21 cellular contexts compared by ENCODE assay signal in the genomic region with DNA sequence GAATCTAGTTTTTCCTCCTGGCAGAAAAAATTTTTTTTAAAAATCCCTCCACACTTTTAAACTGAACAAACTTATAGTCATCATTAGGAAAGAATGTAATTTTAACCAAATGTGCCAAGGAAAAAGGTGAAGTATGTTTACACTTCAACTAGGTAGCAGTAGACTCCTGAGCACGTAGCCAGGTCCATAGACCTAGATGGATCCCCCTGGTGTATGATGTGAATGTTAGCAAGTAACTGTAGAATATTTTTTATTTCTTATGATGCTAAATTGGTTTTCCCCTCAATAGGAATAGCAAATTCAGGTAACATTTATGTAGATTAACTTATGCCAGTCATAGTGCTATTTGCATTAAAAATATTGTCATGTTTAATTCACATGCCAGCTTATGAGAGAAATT. TPM values are rescaled to one million over a fixed set of nuclear protein-coding genes. Genes with fewer than 3 reads are reported as not detected.
DNase-seq lines count a peak whose midpoint lies in the region; ATAC-seq and TF ChIP-seq lines count a peak whose summit lies in the region.
"Had no signal": no experiment of that assay in that cellular context is flagged by ENCODE, and none has a peak within 500 bp of the region (broad histone marks: within the 10 kb centered on the region; RNA-seq: fewer than 3 reads in every experiment).

No MANE protein-coding gene starts in this region.

- H3K4me1 ChIP-seq in left lung (no peaks in the 10 kb centered on the region), tibial nerve (no peaks in the 10 kb centered on the region), transverse colon (no peaks in the 10 kb centered on the region)
- H3K4me1 ChIP-seq: BLaER1 treated with 17β-estradiol and CSF1 and Interleukin-3, amounts not matched to agents 10 nM and 100 nM had no signal

- TF ChIP-seq POLR2A in tibial nerve (IDR thresholded peaks at IDR 0.05), result no peak
- no peak for TF ChIP-seq POLR2A in transverse colon (IDR thresholded peaks at IDR 0.05)

- H3K4me3 ChIP-seq in brain microvascular endothelial cell (ENCODE audit: low read depth, low read length) (no peak overlapping the region), left lung (no peak overlapping the region), tibial nerve (no peak overlapping the region), transverse colon (no peak overlapping the region)
- H3K4me3 ChIP-seq: BLaER1 treated with 17β-estradiol and CSF1 and Interleukin-3, amounts not matched to agents 10 nM and 100 nM; GM12878; SK-N-MC had no signal

- H3K27ac ChIP-seq in brain microvascular endothelial cell (no peak overlapping the region), left lung (no peak overlapping the region), tibial nerve (no peak overlapping the region), transverse colon (no peak overlapping the region)
- H3K27ac ChIP-seq: BLaER1 treated with 17β-estradiol and CSF1 and Interleukin-3, amounts not matched to agents 10 nM and 100 nM; SK-N-MC had no signal

- in situ Hi-C loops in brain microvascular endothelial cell (cut with HindIII; ENCODE audit: low pct_ligation_motif_present, low sequenced_read_pairs) (no loop called here), transverse colon (cut with MboI; ENCODE audit: low pct_ligation_motif_present in 1 of 4, low pct_unique_long_range_greater_than_20kb in 1 of 4, low sequenced_read_pairs in 3 of 4) (no loop called here)

- H3K36me3 ChIP-seq in brain microvascular endothelial cell (replicated peaks) (no peaks in the 10 kb centered on the region), left lung (no peaks in the 10 kb centered on the region), tibial nerve (no peaks in the 10 kb centered on the region), transverse colon (no peaks in the 10 kb centered on the region)
- H3K36me3 ChIP-seq: BLaER1 treated with 17β-estradiol and CSF1 and Interleukin-3, amounts not matched to agents 10 nM and 100 nM had no signal

- TF ChIP-seq CTCF in brain microvascular endothelial cell (IDR thresholded peaks at IDR 0.05; ENCODE audit: low read depth, low read length, missing control alignments), result peak; percentile 24
- peak in 1 of 2 donors; percentile 12 for TF ChIP-seq CTCF in left lung (IDR thresholded peaks at IDR 0.05)
- TF ChIP-seq CTCF in tibial nerve (IDR thresholded peaks at IDR 0.05), result no peak
- no peak for TF ChIP-seq CTCF in transverse colon (IDR thresholded peaks at IDR 0.05)

- TF ChIP-seq EP300 in tibial nerve (IDR thresholded peaks at IDR 0.05) (no peak), transverse colon (IDR thresholded peaks at IDR 0.05; ENCODE audit: low read depth) (no peak)

- DNase-seq in NCI-H82 (lab: John Stamatoyannopoulos, UW), result peak; percentile 11
- DNase-seq in NCI-H82 treated with DMSO at 0.1 percent for 48 hours (lab: John Stamatoyannopoulos, UW; ENCODE audit: unreplicated experiment), result no peak
- DNase-seq in M059J (ENCODE audit: low read depth), result peak; percentile 15
- no peak for DNase-seq in brain microvascular endothelial cell
- DNase-seq in left lung, result no peak
- DNase-seq in NCI-H1092 treated with DMSO at 0.1 percent for 48 hours (lab: John Stamatoyannopoulos, UW), result no peak
- no peak for DNase-seq in tibial nerve (ENCODE audit: low spot score in 2 of 2)
- no peak for DNase-seq in transverse colon
- DNase-seq: 8988T; CD8-positive, alpha-beta memory T cell; DMS79 treated with DMSO at 0.1 percent for 48 hours; Kasumi-1; MV-4-11; NCI-H1436 treated with DMSO at 0.1 percent for 48 hours; NCI-H2029 treated with DMSO at 0.1 percent for 48 hours; NCI-H748 treated with DMSO at 0.1 percent for 48 hours had no signal

- 82 to 84% methylated on average over 1 of the region's 1 CpG for WGBS in tibial nerve, 2 donors
- WGBS in transverse colon (ENCODE audit: low coverage in 1 of 2), 2 donors, result 75 to 81% methylated on average over 1 of the region's 1 CpG

- intact Hi-C loops in left lung (cut with DNase I) (no loop called here), transverse colon (cut with DNase I; ENCODE audit: low total_unique reads) (no loop called here)

- H3K27me3 ChIP-seq in brain microvascular endothelial cell (replicated peaks) (no peaks in the 10 kb centered on the region), left lung (no peaks in the 10 kb centered on the region), tibial nerve (no peaks in the 10 kb centered on the region), transverse colon (no peaks in the 10 kb centered on the region)
- H3K27me3 ChIP-seq: BLaER1 treated with 17β-estradiol and CSF1 and Interleukin-3, amounts not matched to agents 10 nM and 100 nM had no signal

- peak; percentile 52 for ATAC-seq in left lung
- ATAC-seq: GM12878, HCT116, Right ventricle myocardium inferior had no signal

- H3K9me3 ChIP-seq in left lung (no peaks in the 10 kb centered on the region), tibial nerve (no peaks in the 10 kb centered on the region), transverse colon (no peaks in the 10 kb centered on the region)
- H3K9me3 ChIP-seq: BLaER1 treated with 17β-estradiol and CSF1 and Interleukin-3, amounts not matched to agents 10 nM and 100 nM had no signal

RNA-seq across cellular contexts. Expression of a gene that starts 19.6 kb away (rescaled TPM):
- total RNA-seq in M059J (2014; rRNA removed; shearing (Covaris generic)), result 0.96 and 3.6 TPM in 2 replicates
- total RNA-seq in left lung (1 to 10 TPM in 1 of 2 donors, not detected in 1; 3.4 TPM), tibial nerve (not detected), transverse colon (not detected)
- total RNA-seq: CD8-positive, alpha-beta memory T cell; GM12878; Right ventricle myocardium inferior had no signal

Comparison
In these comparisons a context has a peak if more than half of its experiments do, and no peak if none do; other contexts are left out.
1. DNase-seq: peak in NCI-H82 (single experiment) and M059J (single experiment); none in NCI-H82 treated with DMSO at 0.1 percent for 48 hours (single experiment), brain microvascular endothelial cell (single experiment), left lung (0 of 2), NCI-H1092 treated with DMSO at 0.1 percent for 48 hours (single experiment), tibial nerve (0 of 2) and transverse colon (single experiment).